Comparison of ENCODE assay signal across 9 cellular contexts in genomic region chr17:77128895-77129567, GRCh38. TPM values are rescaled to one million over a fixed set of nuclear protein-coding genes. Genes with fewer than 3 reads are reported as not detected.
DNase-seq lines count a peak whose midpoint lies in the region; ATAC-seq and TF ChIP-seq lines count a peak whose summit lies in the region.
"Had no signal": no experiment of that assay in that cellular context is flagged by ENCODE, and none has a peak within 500 bp of the region (broad histone marks: within the 10 kb centered on the region; RNA-seq: fewer than 3 reads in every experiment).

No MANE protein-coding gene starts in this region.

- peaks cover 66% of the 10 kb centered on the region for H3K4me1 Mint-ChIP-seq in activated CD8-positive, alpha-beta T cell treated with anti-CD3 and anti-CD28 coated beads, Interleukin-2, amount 10 ng/mL, durations not matched to agents 7 days and 5 days (ENCODE audit: low read depth)
- peaks cover 30% of the 10 kb centered on the region for H3K4me1 Mint-ChIP-seq in endothelial cell (ENCODE audit: unreplicated experiment)

- CTCF ChIA-PET in activated CD8-positive, alpha-beta T cell treated with anti-CD3 and anti-CD28 coated beads, Interleukin-2, amount 10 ng/mL, durations not matched to agents 7 days and 5 days (lab: Charles Lee), result interaction anchor here (0.6 to 4.5 kb wide), 7 partner anchors 10 to 119 kb away, joined by 3 to 32 read pairs (median 4); partner anchors contain the start of gene SEC14L1

- in situ Hi-C loops in GM23248 (cut with MboI), result no loop called here

- peak overlapping the region; percentile 69 for H3K4me2 ChIP-seq in GM23248 (ENCODE audit: unreplicated experiment)

- H3K27ac ChIP-seq in GM23248, result peak overlapping the region; percentile 11; the same call in 1 of the 2 replicates
- H3K27ac ChIP-seq in skin epidermis, result peak overlapping the region in 17 of 21 experiments; percentile 2 to 84 (median 60)

- H3K4me3 ChIP-seq in GM23248 (no peak overlapping the region), fibroblast of villous mesenchyme (ENCODE audit: low read depth, low read length) (no peak overlapping the region), skin epidermis (no peak overlapping the region)

- no peaks in the 10 kb centered on the region for H3K36me3 Mint-ChIP-seq in activated CD8-positive, alpha-beta T cell treated with anti-CD3 and anti-CD28 coated beads, Interleukin-2, amount 10 ng/mL, durations not matched to agents 7 days and 5 days (ENCODE audit: low read depth)
- peaks cover 5% of the 10 kb centered on the region for H3K36me3 Mint-ChIP-seq in endothelial cell (ENCODE audit: low read depth, unreplicated experiment)

- no peaks in the 10 kb centered on the region for H3K79me2 ChIP-seq in GM23248 (ENCODE audit: insufficient read depth)

- H3K9me2 ChIP-seq in GM23248 (ENCODE audit: insufficient read depth), result no peaks in the 10 kb centered on the region

- POLR2A ChIA-PET in activated CD8-positive, alpha-beta T cell treated with anti-CD3 and anti-CD28 coated beads, Interleukin-2, amount 10 ng/mL, durations not matched to agents 7 days and 5 days (lab: Charles Lee), result interaction anchor here (1.2 to 4.1 kb wide), 2 partner anchors 11 to 26 kb away, joined by 3 to 45 read pairs; partner anchors contain the start of gene SEC14L1

- peak overlapping the region; percentile 6; the same call in 1 of the 2 replicates for H3K9ac ChIP-seq in GM23248

- no peak overlapping the region for H3K4me3 Mint-ChIP-seq in activated CD8-positive, alpha-beta T cell treated with anti-CD3 and anti-CD28 coated beads, Interleukin-2, amount 10 ng/mL, durations not matched to agents 7 days and 5 days
- H3K4me3 Mint-ChIP-seq in endothelial cell (ENCODE audit: unreplicated experiment), result no peak overlapping the region

- no peaks in the 10 kb centered on the region for H3K27me3 Mint-ChIP-seq in activated CD8-positive, alpha-beta T cell treated with anti-CD3 and anti-CD28 coated beads, Interleukin-2, amount 10 ng/mL, durations not matched to agents 7 days and 5 days (ENCODE audit: low read depth)
- H3K27me3 Mint-ChIP-seq in endothelial cell (ENCODE audit: unreplicated experiment), result peaks cover 2% of the 10 kb centered on the region

- H4K20me1 ChIP-seq in GM23248 (ENCODE audit: insufficient read depth), result no peaks in the 10 kb centered on the region

- peaks cover 33% of the 10 kb centered on the region for H3F3A ChIP-seq in GM23248 (ENCODE audit: insufficient read depth)

- 19 to 21% methylated on average over 10 of the region's 10 CpGs for WGBS in GM23248 (ENCODE audit: low coverage in 1 of 2, low lambda C conversion rate in 2 of 2, missing lambda C conversion rate in 2 of 2), 2 experiments

- no peaks in the 10 kb centered on the region for H3K36me3 ChIP-seq in GM23248 (ENCODE audit: low read depth)

- no peak for TF ChIP-seq CTCF in fibroblast of villous mesenchyme (IDR thresholded peaks at IDR 0.05; ENCODE audit: insufficient read depth, low read depth, low read length)
- TF ChIP-seq CTCF in endothelial cell (IDR thresholded peaks at IDR 0.05; ENCODE audit: unreplicated experiment), result no peak

- peak overlapping the region; percentile 84 for H2AFZ ChIP-seq in GM23248

- H3K9me3 Mint-ChIP-seq in activated CD8-positive, alpha-beta T cell treated with anti-CD3 and anti-CD28 coated beads, Interleukin-2, amount 10 ng/mL, durations not matched to agents 7 days and 5 days (ENCODE audit: insufficient read depth), result no peaks in the 10 kb centered on the region
- no peaks in the 10 kb centered on the region for H3K9me3 Mint-ChIP-seq in endothelial cell (ENCODE audit: unreplicated experiment)

- peak; percentile 39 for DNase-seq in GM23248
- DNase-seq in activated CD8-positive, alpha-beta T cell treated with anti-CD3 and anti-CD28 coated beads, Interleukin-2, amount 10 ng/mL, durations not matched to agents 7 days and 5 days, result no peak
- DNase-seq in fibroblast of villous mesenchyme (ENCODE audit: low read depth), result peak; percentile 58
- no peak for DNase-seq in HK-2 (ENCODE audit: unreplicated experiment)
- no peak for DNase-seq in endothelial cell (ENCODE audit: low spot score)
- no peak for DNase-seq in SIG-M5 (lab: John Stamatoyannopoulos, UW)
- DNase-seq in stimulated activated CD8-positive, alpha-beta memory T cell treated with anti-CD3 and anti-CD28 coated beads, Interleukin-4, amount 100 ng/mL, for 48 hours, result no peak
- DNase-seq: NCI-H1930 had no signal

- no peaks in the 10 kb centered on the region for H3K27me3 ChIP-seq in GM23248 (replicated peaks; ENCODE audit: insufficient read depth)

- H3K9me3 ChIP-seq in GM23248 (ENCODE audit: low read depth), result no peaks in the 10 kb centered on the region

- peaks cover 52% of the 10 kb centered on the region for H3K4me1 ChIP-seq in GM23248 (ENCODE audit: insufficient read depth)

- no peak for ATAC-seq in activated CD8-positive, alpha-beta T cell treated with anti-CD3 and anti-CD28 coated beads, Interleukin-2, amount 10 ng/mL, durations not matched to agents 7 days and 5 days

- H3K27ac Mint-ChIP-seq in activated CD8-positive, alpha-beta T cell treated with anti-CD3 and anti-CD28 coated beads, Interleukin-2, amount 10 ng/mL, durations not matched to agents 7 days and 5 days, result peak overlapping the region; percentile 82
- H3K27ac Mint-ChIP-seq in endothelial cell (ENCODE audit: unreplicated experiment), result no peak overlapping the region

RNA-seq across cellular contexts. Expression of gene SEC14L1, which starts 11.7 kb away (rescaled TPM):
- total RNA-seq in GM23248 (2014; rRNA removed; shearing (Covaris generic)), result 24.4 and 27.4 TPM in 2 replicates
- 26.8 and 29.9 TPM in 2 replicates for polyA plus RNA-seq in GM23248 (2016; fragmentation: Nextera tagmentation; extraction: Ambion mirVana)
- 10 to 100 TPM; 86.5 to 88.8 TPM for total RNA-seq in activated CD8-positive, alpha-beta T cell treated with anti-CD3 and anti-CD28 coated beads, Interleukin-2, amount 10 ng/mL, durations not matched to agents 7 days and 5 days
- total RNA-seq in fibroblast of villous mesenchyme, result 51.2 and 101 TPM in 2 replicates
- 315 TPM for total RNA-seq in endothelial cell (ENCODE audit: unreplicated experiment)

Comparison
In these comparisons a context has a peak if more than half of its experiments do, and no peak if none do; other contexts are left out.
1. DNase-seq: peak in GM23248 (single experiment) and fibroblast of villous mesenchyme (single experiment); none in activated CD8-positive, alpha-beta T cell treated with anti-CD3 and anti-CD28 coated beads, Interleukin-2, amount 10 ng/mL, durations not matched to agents 7 days and 5 days (single experiment), HK-2 (single experiment), endothelial cell (single experiment), SIG-M5 (single experiment) and stimulated activated CD8-positive, alpha-beta memory T cell treated with anti-CD3 and anti-CD28 coated beads, Interleukin-4, amount 100 ng/mL, for 48 hours (single experiment).